In genomic region chr2:71252862-71253261, GRCh38 we compare ENCODE assay signal across 2 cellular contexts.
TF ChIP-seq lines count a peak whose summit lies in the region.

No MANE protein-coding gene starts in this region.

TF ChIP-seq in K562, 482 proteins besides CTCF, POLR2A, EP300 and RAD21:
- TF ChIP-seq ATF1 (CRISPR knock-in tag; IDR thresholded peaks at IDR 0.05) (no peak), ATF1 (tag; IDR thresholded peaks at IDR 0.05) (no peak), PHF8 (IDR thresholded peaks at IDR 0.05; ENCODE audit: borderline replicate concordance, low read length) (no peak)
- TF ChIP-seq, protein P1, sequence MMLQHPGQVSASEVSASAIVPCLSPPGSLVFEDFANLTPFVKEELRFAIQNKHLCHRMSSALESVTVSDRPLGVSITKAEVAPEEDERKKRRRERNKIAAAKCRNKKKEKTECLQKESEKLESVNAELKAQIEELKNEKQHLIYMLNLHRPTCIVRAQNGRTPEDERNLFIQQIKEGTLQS (IDR thresholded peaks at IDR 0.05), result peak; percentile 48
- TF ChIP-seq, protein P1 (CRISPR knock-in tag; conservative IDR thresholded peaks at IDR 0.05), result no peak

TF ChIP-seq in endothelial cell of umbilical vein, 7 proteins besides CTCF, POLR2A, EP300 and RAD21:
- TF ChIP-seq GATA2 (IDR thresholded peaks at IDR 0.05; ENCODE audit: insufficient read depth, insufficient read length, low read depth, low read length) (no peak), JUN (IDR thresholded peaks at IDR 0.05; ENCODE audit: borderline replicate concordance, insufficient read depth, insufficient read length, low read depth) (peak; percentile 8), MYC (IDR thresholded peaks at IDR 0.05; ENCODE audit: low read depth, low read length) (no peak)
